In genomic region chr17:56317351-56318208, GRCh38 we compare ENCODE assay signal across 18 cellular contexts.
A peak's percentile ranks its signal among the peaks of the same experiment; 100 is the strongest.
DNase-seq lines count a peak whose midpoint lies in the region; ATAC-seq and TF ChIP-seq lines count a peak whose summit lies in the region.
"Had no signal": no experiment of that assay in that cellular context is flagged by ENCODE, and none has a peak within 500 bp of the region (broad histone marks: within the 10 kb centered on the region; RNA-seq: fewer than 3 reads in every experiment).

No MANE protein-coding gene starts in this region.

- no peaks in the 10 kb centered on the region for H3K79me2 ChIP-seq in Loucy (ENCODE audit: insufficient read depth, low read length)

- H2AFZ ChIP-seq in Loucy (ENCODE audit: low read length) = no peak overlapping the region
- H2AFZ ChIP-seq: GM23338 had no signal

- H3K4me3 ChIP-seq in right cardiac atrium (ENCODE audit: low read length) = no peak overlapping the region
- H3K4me3 ChIP-seq in Loucy (ENCODE audit: low read length, poor library complexity, severe bottlenecking) = peak overlapping the region; percentile 10
- no peak overlapping the region for H3K4me3 ChIP-seq in fibroblast of mammary gland (ENCODE audit: control insufficient read depth, low read depth, low read length)
- H3K4me3 ChIP-seq: GM23338 had no signal

- H4K20me1 ChIP-seq in Loucy (ENCODE audit: insufficient read depth, low read length, poor library complexity, severe bottlenecking) = no peaks in the 10 kb centered on the region

- H3K9me2 ChIP-seq in Loucy (replicated peaks; ENCODE audit: low read depth, low read length) = no peaks in the 10 kb centered on the region

- WGBS in right cardiac atrium = 48% methylated on average over 4 of the region's 4 CpGs

- H3K9me3 ChIP-seq in right cardiac atrium (ENCODE audit: control insufficient read depth, low read length) (no peaks in the 10 kb centered on the region), Loucy (ENCODE audit: insufficient read depth, low read depth, low read length) (no peaks in the 10 kb centered on the region)

- H3F3A ChIP-seq in Loucy (ENCODE audit: low read depth) = no peaks in the 10 kb centered on the region

- H3K9ac ChIP-seq in Loucy (ENCODE audit: low read depth, low read length, poor library complexity, severe bottlenecking) = no peak overlapping the region

- TF ChIP-seq CTCF in Loucy (conservative IDR thresholded peaks at IDR 0.05; ENCODE audit: low read length) = no peak
- no peak for TF ChIP-seq CTCF in fibroblast of mammary gland (conservative IDR thresholded peaks at IDR 0.05; ENCODE audit: control insufficient read depth, insufficient read depth, low read depth, low read length)

- H3K27ac ChIP-seq in right cardiac atrium (ENCODE audit: low read length) = no peak overlapping the region
- H3K27ac ChIP-seq: RWPE1 had no signal

- H3K4me1 ChIP-seq in right cardiac atrium (ENCODE audit: control insufficient read depth, insufficient read depth, low read length) (no peaks in the 10 kb centered on the region), Loucy (ENCODE audit: insufficient read depth, low read length, poor library complexity, severe bottlenecking) (peaks cover 59% of the 10 kb centered on the region)

- no peaks in the 10 kb centered on the region for H3K36me3 ChIP-seq in Loucy (ENCODE audit: insufficient read depth, low read length)

- H3K27me3 ChIP-seq in right cardiac atrium (ENCODE audit: control insufficient read depth, insufficient read depth) (no peaks in the 10 kb centered on the region), Loucy (ENCODE audit: insufficient read depth, low read length, poor library complexity, severe bottlenecking) (no peaks in the 10 kb centered on the region)

- intact Hi-C loops in right cardiac atrium (cut with DNase I) (no loop called here), cardiac septum (cut with DNase I) (loop anchor here (10.0 kb wide), 1 partner anchor 193 kb away; no protein-coding TSS in a partner anchor)

- no peak for DNase-seq in right cardiac atrium
- no peak for DNase-seq in cardiac septum (ENCODE audit: low spot score)
- DNase-seq in fibroblast of mammary gland (ENCODE audit: low read depth) = peak; percentile 23
- peak; percentile 19 for DNase-seq in pulmonary artery endothelial cell (ENCODE audit: low read depth, low spot score)
- DNase-seq in NCI-H774 (lab: John Stamatoyannopoulos, UW) = no peak
- no peak for DNase-seq in NCI-H2107 (lab: John Stamatoyannopoulos, UW)
- DNase-seq: GF-D8; Karpas-422; NCI-H1417; NCI-H2081; NCI-H345; NCI-H526 treated with DMSO at 0.1 percent for 48 hours; NK-92 treated with Interleukin-12 subunit alpha and Interleukin-12 subunit beta, amount 100 ng/mL, for 24 hours; OCI-M1 had no signal

- ATAC-seq in right cardiac atrium (peak; percentile 16 to 75), HG02759 (IDR thresholded peaks at IDR 0.05; ENCODE audit: unreplicated experiment) (no peak)
- ATAC-seq: GM23338 had no signal

- peak overlapping the region; percentile 28 for H3K4me2 ChIP-seq in Loucy (ENCODE audit: low read depth, low read length, poor library complexity, severe bottlenecking)

Comparison
In these comparisons a context has a peak if more than half of its experiments do, and no peak if none do; other contexts are left out.
1. DNase-seq: peak in fibroblast of mammary gland (single experiment) and pulmonary artery endothelial cell (single experiment); none in right cardiac atrium (0 of 3), cardiac septum (single experiment), NCI-H774 (single experiment) and NCI-H2107 (single experiment).